2 cellular contexts compared by ENCODE assay signal in the genomic region with DNA sequence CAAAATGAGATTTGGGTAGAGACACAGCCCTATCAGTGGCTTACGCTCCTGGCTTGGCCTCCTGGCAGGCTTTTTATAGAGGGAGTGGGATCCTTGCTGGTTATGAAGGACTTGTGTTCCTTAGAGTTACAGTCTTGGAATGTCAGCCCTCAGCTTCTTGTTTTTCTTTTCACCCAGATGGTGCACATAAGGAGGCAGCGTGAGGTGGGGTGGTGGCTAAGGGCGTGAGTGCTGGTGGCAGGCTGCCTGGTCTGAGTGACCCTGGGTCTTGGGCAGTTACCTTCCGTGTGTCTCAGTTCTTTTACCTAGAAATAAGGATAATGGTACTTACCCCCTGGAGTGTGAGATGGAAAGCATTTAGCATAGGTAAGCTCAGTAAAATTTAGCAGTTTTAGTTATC.
TF ChIP-seq lines count a peak whose summit lies in the region.

No MANE protein-coding gene starts in this region.

TF ChIP-seq in HCT116, 20 proteins besides CTCF, POLR2A, EP300 and RAD21:
- TF ChIP-seq, protein P1, sequence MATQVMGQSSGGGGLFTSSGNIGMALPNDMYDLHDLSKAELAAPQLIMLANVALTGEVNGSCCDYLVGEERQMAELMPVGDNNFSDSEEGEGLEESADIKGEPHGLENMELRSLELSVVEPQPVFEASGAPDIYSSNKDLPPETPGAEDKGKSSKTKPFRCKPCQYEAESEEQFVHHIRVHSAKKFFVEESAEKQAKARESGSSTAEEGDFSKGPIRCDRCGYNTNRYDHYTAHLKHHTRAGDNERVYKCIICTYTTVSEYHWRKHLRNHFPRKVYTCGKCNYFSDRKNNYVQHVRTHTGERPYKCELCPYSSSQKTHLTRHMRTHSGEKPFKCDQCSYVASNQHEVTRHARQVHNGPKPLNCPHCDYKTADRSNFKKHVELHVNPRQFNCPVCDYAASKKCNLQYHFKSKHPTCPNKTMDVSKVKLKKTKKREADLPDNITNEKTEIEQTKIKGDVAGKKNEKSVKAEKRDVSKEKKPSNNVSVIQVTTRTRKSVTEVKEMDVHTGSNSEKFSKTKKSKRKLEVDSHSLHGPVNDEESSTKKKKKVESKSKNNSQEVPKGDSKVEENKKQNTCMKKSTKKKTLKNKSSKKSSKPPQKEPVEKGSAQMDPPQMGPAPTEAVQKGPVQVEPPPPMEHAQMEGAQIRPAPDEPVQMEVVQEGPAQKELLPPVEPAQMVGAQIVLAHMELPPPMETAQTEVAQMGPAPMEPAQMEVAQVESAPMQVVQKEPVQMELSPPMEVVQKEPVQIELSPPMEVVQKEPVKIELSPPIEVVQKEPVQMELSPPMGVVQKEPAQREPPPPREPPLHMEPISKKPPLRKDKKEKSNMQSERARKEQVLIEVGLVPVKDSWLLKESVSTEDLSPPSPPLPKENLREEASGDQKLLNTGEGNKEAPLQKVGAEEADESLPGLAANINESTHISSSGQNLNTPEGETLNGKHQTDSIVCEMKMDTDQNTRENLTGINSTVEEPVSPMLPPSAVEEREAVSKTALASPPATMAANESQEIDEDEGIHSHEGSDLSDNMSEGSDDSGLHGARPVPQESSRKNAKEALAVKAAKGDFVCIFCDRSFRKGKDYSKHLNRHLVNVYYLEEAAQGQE (IDR thresholded peaks at IDR 0.05; ENCODE audit: low read depth) = no peak
- TF ChIP-seq SP1 (IDR thresholded peaks at IDR 0.05; ENCODE audit: low read depth) (no peak), TCF7L2 (IDR thresholded peaks at IDR 0.05; ENCODE audit: borderline replicate concordance, extremely low read depth, insufficient read depth, insufficient read length) (no peak), YY1 (IDR thresholded peaks at IDR 0.05; ENCODE audit: extremely low read depth, insufficient replicate concordance, low read depth, low read length) (no peak), EZH2 (IDR thresholded peaks at IDR 0.05) (no peak), CEBPB (IDR thresholded peaks at IDR 0.05; ENCODE audit: low read depth) (no peak), ELF1 (IDR thresholded peaks at IDR 0.05; ENCODE audit: borderline replicate concordance, low read depth) (no peak), CBX3 (IDR thresholded peaks at IDR 0.05; ENCODE audit: low read depth) (no peak), FOSL1 (IDR thresholded peaks at IDR 0.05; ENCODE audit: low read depth) (no peak), SRF (IDR thresholded peaks at IDR 0.05; ENCODE audit: low read depth) (no peak), JUND (IDR thresholded peaks at IDR 0.05) (no peak)
- TF ChIP-seq, protein P2, sequence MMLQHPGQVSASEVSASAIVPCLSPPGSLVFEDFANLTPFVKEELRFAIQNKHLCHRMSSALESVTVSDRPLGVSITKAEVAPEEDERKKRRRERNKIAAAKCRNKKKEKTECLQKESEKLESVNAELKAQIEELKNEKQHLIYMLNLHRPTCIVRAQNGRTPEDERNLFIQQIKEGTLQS (IDR thresholded peaks at IDR 0.05) = no peak
- TF ChIP-seq, protein P3, sequence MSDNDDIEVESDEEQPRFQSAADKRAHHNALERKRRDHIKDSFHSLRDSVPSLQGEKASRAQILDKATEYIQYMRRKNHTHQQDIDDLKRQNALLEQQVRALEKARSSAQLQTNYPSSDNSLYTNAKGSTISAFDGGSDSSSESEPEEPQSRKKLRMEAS (IDR thresholded peaks at IDR 0.05) = no peak
- TF ChIP-seq, protein P4, sequence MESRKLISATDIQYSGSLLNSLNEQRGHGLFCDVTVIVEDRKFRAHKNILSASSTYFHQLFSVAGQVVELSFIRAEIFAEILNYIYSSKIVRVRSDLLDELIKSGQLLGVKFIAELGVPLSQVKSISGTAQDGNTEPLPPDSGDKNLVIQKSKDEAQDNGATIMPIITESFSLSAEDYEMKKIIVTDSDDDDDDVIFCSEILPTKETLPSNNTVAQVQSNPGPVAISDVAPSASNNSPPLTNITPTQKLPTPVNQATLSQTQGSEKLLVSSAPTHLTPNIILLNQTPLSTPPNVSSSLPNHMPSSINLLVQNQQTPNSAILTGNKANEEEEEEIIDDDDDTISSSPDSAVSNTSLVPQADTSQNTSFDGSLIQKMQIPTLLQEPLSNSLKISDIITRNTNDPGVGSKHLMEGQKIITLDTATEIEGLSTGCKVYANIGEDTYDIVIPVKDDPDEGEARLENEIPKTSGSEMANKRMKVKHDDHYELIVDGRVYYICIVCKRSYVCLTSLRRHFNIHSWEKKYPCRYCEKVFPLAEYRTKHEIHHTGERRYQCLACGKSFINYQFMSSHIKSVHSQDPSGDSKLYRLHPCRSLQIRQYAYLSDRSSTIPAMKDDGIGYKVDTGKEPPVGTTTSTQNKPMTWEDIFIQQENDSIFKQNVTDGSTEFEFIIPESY (IDR thresholded peaks at IDR 0.05; ENCODE audit: extremely low read depth, insufficient replicate concordance, low read length) = no peak
TF ChIP-seq in HCT116: peak in this region for 0.

TF ChIP-seq in GM12878, 131 proteins besides CTCF, POLR2A, EP300 and RAD21:
- no peak for TF ChIP-seq GABPA (IDR thresholded peaks at IDR 0.05; ENCODE audit: low read depth)
- no peak for TF ChIP-seq SMAD1 (IDR thresholded peaks at IDR 0.05; ENCODE audit: low read depth, partially characterized antibody)
- no peak for TF ChIP-seq NR2C2 (IDR thresholded peaks at IDR 0.05; ENCODE audit: borderline replicate concordance, control insufficient read depth, insufficient read length, low read depth)
